Comparison of ENCODE assay signal across 8 cellular contexts in genomic region chr19:12806242-12807131, GRCh38. TPM values are rescaled to one million over a fixed set of nuclear protein-coding genes. Genes with fewer than 3 reads are reported as not detected.
DNase-seq lines count a peak whose midpoint lies in the region; ATAC-seq and TF ChIP-seq lines count a peak whose summit lies in the region.

TSS of gene RNASEH2A (plus strand) at chr19:12806584. CDS start at chr19:12806674, 90 bp downstream.

- H3K36me3 ChIP-seq in RWPE2 (ENCODE audit: low read depth) (peaks cover 45% of the 10 kb centered on the region), stomach (peaks cover 0 to 17% (median 7%) of the 10 kb centered on the region in 4 donors)

- H3K27ac ChIP-seq in RWPE2 (ENCODE audit: poor library complexity, severe bottlenecking) (peak within 1 kb of the TSS; percentile 43), stomach (peak within 1 kb of the TSS; percentile 33 to 84 (median 70))

- no peak for TF ChIP-seq POLR2A in stomach (IDR thresholded peaks at IDR 0.05)

- H3K4me3 ChIP-seq in RWPE2 (ENCODE audit: severe bottlenecking) (peak within 1 kb of the TSS; percentile 66), stomach (peak within 1 kb of the TSS; percentile 62 to 76 (median 72))

- DNase-seq in DMS114 treated with DMSO at 0.1 percent for 48 hours (lab: John Stamatoyannopoulos, UW; ENCODE audit: unreplicated experiment) (peak; percentile 57), LHCN-M2 (ENCODE audit: low read depth) (peak; percentile 87), RWPE2 (ENCODE audit: low spot score) (peak; percentile 89), fibroblast of the conjunctiva (ENCODE audit: low read depth) (peak; percentile 85), nephron progenitor cell (peak; percentile 90), stomach (peak; percentile 93)
- DNase-seq in activated effector memory CD4-positive, alpha-beta T cell treated with anti-CD3 and anti-CD28 coated beads, Interleukin-2, amount 50 U/mL, for 16 hours = peak; percentile 95

- H3K9me3 ChIP-seq in RWPE2 (ENCODE audit: severe bottlenecking) (no peaks in the 10 kb centered on the region), stomach (no peaks in the 10 kb centered on the region)

- H3K27me3 ChIP-seq in RWPE2 (ENCODE audit: insufficient read depth, poor library complexity, severe bottlenecking) = no peaks in the 10 kb centered on the region
- H3K27me3 ChIP-seq in stomach = peaks cover 0 to 6% (median 0%) of the 10 kb centered on the region in 3 donors

- ATAC-seq in GM21737 (IDR thresholded peaks at IDR 0.05; ENCODE audit: unreplicated experiment) (peak; percentile 83), RWPE2 (ENCODE audit: low read depth) (peak; percentile 90)

- peak within 1 kb of the TSS; percentile 96 for H3K27ac Mint-ChIP-seq in nephron progenitor cell

- peak within 1 kb of the TSS; percentile 96 for H3K4me3 Mint-ChIP-seq in nephron progenitor cell

- TF ChIP-seq CTCF in RWPE2 (IDR thresholded peaks at IDR 0.05; ENCODE audit: poor library complexity, severe bottlenecking) = no peak
- no peak for TF ChIP-seq CTCF in nephron progenitor cell (IDR thresholded peaks at IDR 0.05)
- TF ChIP-seq CTCF in stomach (IDR thresholded peaks at IDR 0.05) = peak in 1 of 7 experiments; percentile 15

- H3K9me3 Mint-ChIP-seq in nephron progenitor cell = no peaks in the 10 kb centered on the region

- H3K4me1 ChIP-seq in RWPE2 (ENCODE audit: insufficient read depth, poor library complexity, severe bottlenecking) (peaks cover 3% of the 10 kb centered on the region), stomach (peaks cover 10 to 32% (median 28%) of the 10 kb centered on the region in 4 donors)

- intact Hi-C loops in stomach (cut with DNase I; ENCODE audit: low total_unique reads) = no loop called here

- H3K36me3 Mint-ChIP-seq in nephron progenitor cell (ENCODE audit: low read depth) = peaks cover 19% of the 10 kb centered on the region

- 4 to 10% (median 4%) methylated on average over 29 to 68 of the region's 68 CpGs for WGBS in stomach, 5 donors

- no peak for TF ChIP-seq EP300 in stomach (IDR thresholded peaks at IDR 0.05)

- H3K27me3 Mint-ChIP-seq in nephron progenitor cell (ENCODE audit: low read depth, poor library complexity) = no peaks in the 10 kb centered on the region

- peaks cover 31% of the 10 kb centered on the region for H3K4me1 Mint-ChIP-seq in nephron progenitor cell

RNA-seq across cellular contexts. Expression of gene RNASEH2A, which starts in this region (rescaled TPM):
- total RNA-seq in LHCN-M2 (2014; rRNA removed) (56.2 and 59.5 TPM in 2 replicates), stomach (10 to 100 TPM in 2 of 5 donors, 1 to 10 TPM in 2, under 1 TPM in 1; 0.45 to 36.2 (median 6.2) TPM)
- polyA plus RNA-seq in LHCN-M2 (2012) = 58.3 TPM
- 10 to 100 TPM in 1 of 3 donors, 1 to 10 TPM in 2; 5.4 to 10.6 (median 6.4) TPM for polyA plus RNA-seq in stomach

Comparison
In these comparisons a context has a peak if more than half of its experiments do, and no peak if none do; other contexts are left out.
1. Peak in every context shown above with its lines: DNase-seq, ATAC-seq, H3K4me3 ChIP-seq and H3K27ac ChIP-seq.